Comparison of ENCODE assay signal across 19 cellular contexts in genomic region chr5:157903117-157903450, GRCh38.
"Had no signal": no experiment of that assay in that cellular context is flagged by ENCODE, and none has a peak within 500 bp of the region (broad histone marks: within the 10 kb centered on the region; RNA-seq: fewer than 3 reads in every experiment).

No MANE protein-coding gene starts in this region.

- H3K4me1 ChIP-seq: gastrocnemius medialis, right atrium auricular region had no signal

- H3K4me2 ChIP-seq: neural progenitor cell, smooth muscle cell had no signal

- H2AFZ ChIP-seq: neural progenitor cell had no signal

- H3K27ac ChIP-seq: brain microvascular endothelial cell, gastrocnemius medialis, neural progenitor cell, tibial nerve had no signal

- H3K36me3 Mint-ChIP-seq: activated naive CD4-positive, alpha-beta T cell treated with anti-CD3 and anti-CD28 coated beads, Interleukin-2, amount 50 U/mL, for 24 hours; neural progenitor cell; stimulated activated effector memory CD8-positive, alpha-beta T cell treated with anti-CD3 and anti-CD28 coated beads, Interleukin-12 subunit alpha, Interleukin-12 subunit beta, amount 100 ng/mL, for 72 hours had no signal

- DNase-seq: activated CD4-positive, alpha-beta T cell treated with anti-CD3 and anti-CD28 coated beads, Interleukin-2, amount 50 U/mL, for 1 hour; activated T-cell treated with anti-CD3 and anti-CD28 coated beads for 4 hours; amniotic stem cell; brain microvascular endothelial cell; cerebellar nuclear complex; dermis blood vessel endothelial cell; gastrocnemius medialis; islet precursor cell; left ventricle myocardium superior; mesendoderm; posterior cingulate gyrus had no signal

- H3K27me3 ChIP-seq: brain microvascular endothelial cell, gastrocnemius medialis, neural progenitor cell, right atrium auricular region, tibial nerve had no signal

- H3K27ac Mint-ChIP-seq: activated naive CD4-positive, alpha-beta T cell treated with anti-CD3 and anti-CD28 coated beads, Interleukin-2, amount 50 U/mL, for 24 hours; activated T-helper 2 cell treated with anti-CD3 and anti-CD28 coated beads, Interferon-gamma antibody, Interleukin-2, Interleukin-4, amounts not matched to agents 10 μg/mL and 5 μg/mL and 100 μg/mL, durations not matched to agents 14 hours and 24 hours and 36 hours; neural progenitor cell; stimulated activated effector memory CD8-positive, alpha-beta T cell treated with anti-CD3 and anti-CD28 coated beads, Interleukin-12 subunit alpha, Interleukin-12 subunit beta, amount 100 ng/mL, for 72 hours; T-helper 2 cell treated with Interferon-gamma antibody and Interleukin-4, amounts not matched to agents 5 μg/mL and 100 μg/mL, for 36 hours had no signal

- H3K9me3 ChIP-seq: gastrocnemius medialis, right atrium auricular region, tibial nerve had no signal

- H3K36me3 ChIP-seq: brain microvascular endothelial cell, gastrocnemius medialis, neural progenitor cell, right atrium auricular region, tibial nerve had no signal

- H3K4me3 ChIP-seq: gastrocnemius medialis, neural progenitor cell, right atrium auricular region, smooth muscle cell, tibial nerve had no signal

- H3K9ac ChIP-seq: neural progenitor cell had no signal

- H3K27me3 Mint-ChIP-seq: activated naive CD4-positive, alpha-beta T cell treated with anti-CD3 and anti-CD28 coated beads, Interleukin-2, amount 50 U/mL, for 24 hours had no signal

- H3K9me3 Mint-ChIP-seq: activated naive CD4-positive, alpha-beta T cell treated with anti-CD3 and anti-CD28 coated beads, Interleukin-2, amount 50 U/mL, for 24 hours; activated T-helper 2 cell treated with anti-CD3 and anti-CD28 coated beads, Interferon-gamma antibody, Interleukin-2, Interleukin-4, amounts not matched to agents 10 μg/mL and 5 μg/mL and 100 μg/mL, durations not matched to agents 14 hours and 24 hours and 36 hours; neural progenitor cell; stimulated activated effector memory CD8-positive, alpha-beta T cell treated with anti-CD3 and anti-CD28 coated beads, Interleukin-12 subunit alpha, Interleukin-12 subunit beta, amount 100 ng/mL, for 72 hours; T-helper 2 cell treated with Interferon-gamma antibody and Interleukin-4, amounts not matched to agents 5 μg/mL and 100 μg/mL, for 36 hours had no signal

- H3K4me1 Mint-ChIP-seq: activated naive CD4-positive, alpha-beta T cell treated with anti-CD3 and anti-CD28 coated beads, Interleukin-2, amount 50 U/mL, for 24 hours; stimulated activated effector memory CD8-positive, alpha-beta T cell treated with anti-CD3 and anti-CD28 coated beads, Interleukin-12 subunit alpha, Interleukin-12 subunit beta, amount 100 ng/mL, for 72 hours had no signal

- H3K4me3 Mint-ChIP-seq: activated naive CD4-positive, alpha-beta T cell treated with anti-CD3 and anti-CD28 coated beads, Interleukin-2, amount 50 U/mL, for 24 hours; neural progenitor cell; stimulated activated effector memory CD8-positive, alpha-beta T cell treated with anti-CD3 and anti-CD28 coated beads, Interleukin-12 subunit alpha, Interleukin-12 subunit beta, amount 100 ng/mL, for 72 hours; T-helper 2 cell treated with Interferon-gamma antibody and Interleukin-4, amounts not matched to agents 5 μg/mL and 100 μg/mL, for 36 hours had no signal

- ATAC-seq: gastrocnemius medialis; left ventricle myocardium superior; stimulated activated effector memory CD8-positive, alpha-beta T cell treated with anti-CD3 and anti-CD28 coated beads, Interleukin-12 subunit alpha, Interleukin-12 subunit beta, amount 100 ng/mL, for 72 hours had no signal
